ENCODE assay signal across 22 cellular contexts in genomic region chr18:56373601-56374000, GRCh38.
DNase-seq lines count a peak whose midpoint lies in the region; TF ChIP-seq lines count a peak whose summit lies in the region.
"Had no signal": no experiment of that assay in that cellular context is flagged by ENCODE, and none has a peak within 500 bp of the region (broad histone marks: within the 10 kb centered on the region; RNA-seq: fewer than 3 reads in every experiment).

No MANE protein-coding gene starts in this region.

- H3K9me3 ChIP-seq in breast epithelium (no peaks in the 10 kb centered on the region), PC-9 (ENCODE audit: insufficient read depth, low read depth) (no peaks in the 10 kb centered on the region), hepatocyte (ENCODE audit: low read depth) (no peaks in the 10 kb centered on the region), transverse colon (no peaks in the 10 kb centered on the region), prostate gland (no peaks in the 10 kb centered on the region)
- H3K9me3 ChIP-seq: Peyer's patch had no signal

- no peaks in the 10 kb centered on the region for H3K27me3 ChIP-seq in breast epithelium
- no peaks in the 10 kb centered on the region for H3K27me3 ChIP-seq in PC-9 (ENCODE audit: insufficient read depth, low read depth)
- H3K27me3 ChIP-seq in hepatocyte, result no peaks in the 10 kb centered on the region
- no peaks in the 10 kb centered on the region for H3K27me3 ChIP-seq in transverse colon
- no peaks in the 10 kb centered on the region for H3K27me3 ChIP-seq in prostate gland (replicated peaks; ENCODE audit: insufficient read depth)
- H3K27me3 ChIP-seq: BLaER1 treated with 17β-estradiol and CSF1 and Interleukin-3, amounts not matched to agents 10 nM and 100 nM; Peyer's patch had no signal

- H2AFZ ChIP-seq in PC-9, result peak overlapping the region; percentile 76
- H2AFZ ChIP-seq in hepatocyte, result peak overlapping the region; percentile 21
- H2AFZ ChIP-seq: GM23248 had no signal

- intact Hi-C loops in MCF 10A (cut with micrococcal nuclease) (no loop called here), breast epithelium (cut with DNase I; ENCODE audit: low total_unique reads) (no loop called here), PC-9 (cut with micrococcal nuclease; ENCODE audit: unreplicated experiment) (no loop called here), transverse colon (cut with DNase I; ENCODE audit: low total_unique reads) (no loop called here), prostate gland (cut with DNase I) (no loop called here)
- intact Hi-C loops in activated T-helper 1 cell treated with anti-CD3 and anti-CD28 coated beads, Interleukin-12 subunit alpha, Interleukin-12 subunit beta, Interleukin-2, Interleukin-4 antibody, amounts not matched to agents 30 ng/mL and 10 ng/mL and 1 ng/mL, durations not matched to agents 14 hours and 24 hours and 36 hours (cut with micrococcal nuclease), result no loop called here

- H3K27ac ChIP-seq in breast epithelium (no peak overlapping the region), PC-9 (peak overlapping the region; percentile 96), hepatocyte (no peak overlapping the region), transverse colon (no peak overlapping the region), prostate gland (no peak overlapping the region)
- H3K27ac ChIP-seq: BLaER1 treated with 17β-estradiol and CSF1 and Interleukin-3, amounts not matched to agents 10 nM and 100 nM; GM23248; Peyer's patch had no signal

- DNase-seq in MCF 10A (ENCODE audit: unreplicated experiment), result peak; percentile 42
- DNase-seq in breast epithelium (ENCODE audit: low spot score in 2 of 2), result no peak
- peak in 1 of 2 experiments; percentile 52 for DNase-seq in PC-9
- no peak for DNase-seq in hepatocyte (ENCODE audit: low spot score)
- no peak for DNase-seq in transverse colon
- no peak for DNase-seq in prostate gland (ENCODE audit: low spot score)
- no peak for DNase-seq in ACHN
- no peak for DNase-seq in activated T-helper 1 cell treated with anti-CD3 and anti-CD28 coated beads, Interleukin-12 subunit alpha, Interleukin-12 subunit beta, Interleukin-2, Interleukin-4 antibody, amounts not matched to agents 30 ng/mL and 10 ng/mL and 1 ng/mL, durations not matched to agents 14 hours and 24 hours and 36 hours (ENCODE audit: low spot score)
- DNase-seq: CD8-positive, alpha-beta memory T cell; HCEC 1CT; KBM-7; NCI-H1436 treated with DMSO at 0.1 percent for 48 hours; NCI-H2029; NCI-H2171; NCI-H446; NCI-H748 treated with DMSO at 0.1 percent for 48 hours; Peyer's patch; Right ventricle myocardium superior; SW 1271 had no signal

- peaks cover 4% of the 10 kb centered on the region; the same call in 1 of the 2 replicates for H3F3A ChIP-seq in PC-9 (ENCODE audit: insufficient read depth, low read depth)

- H3K27ac Mint-ChIP-seq in MCF 10A (ENCODE audit: low read depth, unreplicated experiment), result peak overlapping the region; percentile 66
- H3K27ac Mint-ChIP-seq in activated T-helper 1 cell treated with anti-CD3 and anti-CD28 coated beads, Interleukin-12 subunit alpha, Interleukin-12 subunit beta, Interleukin-2, Interleukin-4 antibody, amounts not matched to agents 30 ng/mL and 10 ng/mL and 1 ng/mL, durations not matched to agents 14 hours and 24 hours and 36 hours, result no peak overlapping the region
- H3K27ac Mint-ChIP-seq: CD8-positive, alpha-beta memory T cell had no signal

- H3K4me2 ChIP-seq in PC-9, result peak overlapping the region; percentile 65
- no peak overlapping the region for H3K4me2 ChIP-seq in hepatocyte

- peaks cover 12% of the 10 kb centered on the region for H3K4me1 Mint-ChIP-seq in MCF 10A (ENCODE audit: insufficient read depth, unreplicated experiment)
- no peaks in the 10 kb centered on the region for H3K4me1 Mint-ChIP-seq in activated T-helper 1 cell treated with anti-CD3 and anti-CD28 coated beads, Interleukin-12 subunit alpha, Interleukin-12 subunit beta, Interleukin-2, Interleukin-4 antibody, amounts not matched to agents 30 ng/mL and 10 ng/mL and 1 ng/mL, durations not matched to agents 14 hours and 24 hours and 36 hours (ENCODE audit: low read depth)
- H3K4me1 Mint-ChIP-seq: CD8-positive, alpha-beta memory T cell had no signal

- no peaks in the 10 kb centered on the region for H3K27me3 Mint-ChIP-seq in MCF 10A (ENCODE audit: insufficient read depth, unreplicated experiment)
- H3K27me3 Mint-ChIP-seq in activated T-helper 1 cell treated with anti-CD3 and anti-CD28 coated beads, Interleukin-12 subunit alpha, Interleukin-12 subunit beta, Interleukin-2, Interleukin-4 antibody, amounts not matched to agents 30 ng/mL and 10 ng/mL and 1 ng/mL, durations not matched to agents 14 hours and 24 hours and 36 hours (ENCODE audit: insufficient read depth), result no peaks in the 10 kb centered on the region

- H3K4me3 ChIP-seq in breast epithelium (no peak overlapping the region), PC-9 (peak overlapping the region; percentile 26; the same call in 1 of the 2 replicates), hepatocyte (no peak overlapping the region), transverse colon (no peak overlapping the region), prostate gland (no peak overlapping the region)
- H3K4me3 ChIP-seq: BLaER1 treated with 17β-estradiol and CSF1 and Interleukin-3, amounts not matched to agents 10 nM and 100 nM; GM12878; GM23248; Peyer's patch had no signal

- no peaks in the 10 kb centered on the region for H3K36me3 ChIP-seq in breast epithelium
- H3K36me3 ChIP-seq in PC-9 (ENCODE audit: low read depth), result no peaks in the 10 kb centered on the region
- H3K36me3 ChIP-seq in hepatocyte (replicated peaks; ENCODE audit: insufficient read depth, low read depth), result no peaks in the 10 kb centered on the region
- no peaks in the 10 kb centered on the region for H3K36me3 ChIP-seq in transverse colon
- H3K36me3 ChIP-seq in prostate gland, result no peaks in the 10 kb centered on the region
- H3K36me3 ChIP-seq: BLaER1 treated with 17β-estradiol and CSF1 and Interleukin-3, amounts not matched to agents 10 nM and 100 nM; Peyer's patch had no signal

- H4K20me1 ChIP-seq in PC-9 (ENCODE audit: insufficient read depth), result no peaks in the 10 kb centered on the region
- H4K20me1 ChIP-seq in hepatocyte (ENCODE audit: insufficient read depth, poor library complexity, severe bottlenecking), result no peaks in the 10 kb centered on the region
- H4K20me1 ChIP-seq: BLaER1 treated with 17β-estradiol and CSF1 and Interleukin-3, amounts not matched to agents 10 nM and 100 nM had no signal

- BruUV-seq in MCF 10A (replicated peaks; lab: Mats Ljungman, UMichigan) (no TSS peak), PC-9 (replicated peaks; lab: Mats Ljungman, UMichigan) (no TSS peak)

- TF ChIP-seq POLR2A in breast epithelium (IDR thresholded peaks at IDR 0.05), result no peak
- no peak for TF ChIP-seq POLR2A in transverse colon (IDR thresholded peaks at IDR 0.05)
- no peak for TF ChIP-seq POLR2A in prostate gland (IDR thresholded peaks at IDR 0.05)

- H3K36me3 Mint-ChIP-seq in MCF 10A (ENCODE audit: insufficient read depth, unreplicated experiment), result no peaks in the 10 kb centered on the region
- no peaks in the 10 kb centered on the region for H3K36me3 Mint-ChIP-seq in activated T-helper 1 cell treated with anti-CD3 and anti-CD28 coated beads, Interleukin-12 subunit alpha, Interleukin-12 subunit beta, Interleukin-2, Interleukin-4 antibody, amounts not matched to agents 30 ng/mL and 10 ng/mL and 1 ng/mL, durations not matched to agents 14 hours and 24 hours and 36 hours (ENCODE audit: low read depth)
- H3K36me3 Mint-ChIP-seq: CD8-positive, alpha-beta memory T cell had no signal

- H3K9me2 ChIP-seq in PC-9 (ENCODE audit: insufficient read depth) (no peaks in the 10 kb centered on the region), hepatocyte (replicated peaks; ENCODE audit: insufficient read depth) (no peaks in the 10 kb centered on the region)

- TF ChIP-seq CTCF in MCF 10A (IDR thresholded peaks at IDR 0.05; ENCODE audit: unreplicated experiment), result no peak
- TF ChIP-seq CTCF in breast epithelium (IDR thresholded peaks at IDR 0.05), result no peak
- TF ChIP-seq CTCF in PC-9 (conservative IDR thresholded peaks at IDR 0.05), result no peak
- no peak for TF ChIP-seq CTCF in hepatocyte (IDR thresholded peaks at IDR 0.05; ENCODE audit: poor library complexity)
- no peak for TF ChIP-seq CTCF in transverse colon (IDR thresholded peaks at IDR 0.05)
- TF ChIP-seq CTCF in prostate gland (IDR thresholded peaks at IDR 0.05), result no peak

- POLR2A ChIA-PET in MCF 10A (lab: Yijun Ruan, JAX), result interaction anchor here (1.2 kb wide), 1 partner anchor 192 kb away, joined by 3 read pairs; no protein-coding TSS in a partner anchor
- POLR2A ChIA-PET in PC-9 (lab: Charles Lee; ENCODE audit: unreplicated experiment), result no interaction called here

- no peak for TF ChIP-seq EP300 in transverse colon (IDR thresholded peaks at IDR 0.05; ENCODE audit: low read depth)

- no peak overlapping the region for H3K4me3 Mint-ChIP-seq in MCF 10A (ENCODE audit: unreplicated experiment)
- H3K4me3 Mint-ChIP-seq in activated T-helper 1 cell treated with anti-CD3 and anti-CD28 coated beads, Interleukin-12 subunit alpha, Interleukin-12 subunit beta, Interleukin-2, Interleukin-4 antibody, amounts not matched to agents 30 ng/mL and 10 ng/mL and 1 ng/mL, durations not matched to agents 14 hours and 24 hours and 36 hours, result no peak overlapping the region
- H3K4me3 Mint-ChIP-seq: CD8-positive, alpha-beta memory T cell had no signal

- H3K79me2 ChIP-seq in PC-9 (ENCODE audit: low read depth) (no peaks in the 10 kb centered on the region), hepatocyte (no peaks in the 10 kb centered on the region)

- H3K9me3 Mint-ChIP-seq in MCF 10A (ENCODE audit: unreplicated experiment), result no peaks in the 10 kb centered on the region
- H3K9me3 Mint-ChIP-seq in activated T-helper 1 cell treated with anti-CD3 and anti-CD28 coated beads, Interleukin-12 subunit alpha, Interleukin-12 subunit beta, Interleukin-2, Interleukin-4 antibody, amounts not matched to agents 30 ng/mL and 10 ng/mL and 1 ng/mL, durations not matched to agents 14 hours and 24 hours and 36 hours, result no peaks in the 10 kb centered on the region
- H3K9me3 Mint-ChIP-seq: CD8-positive, alpha-beta memory T cell had no signal

- H3K4me1 ChIP-seq in breast epithelium, result no peaks in the 10 kb centered on the region
- H3K4me1 ChIP-seq in PC-9 (replicated peaks; ENCODE audit: insufficient read depth), result peaks cover 21% of the 10 kb centered on the region
- no peaks in the 10 kb centered on the region for H3K4me1 ChIP-seq in hepatocyte (ENCODE audit: insufficient read depth)
- no peaks in the 10 kb centered on the region for H3K4me1 ChIP-seq in transverse colon
- H3K4me1 ChIP-seq in prostate gland (replicated peaks), result no peaks in the 10 kb centered on the region
- H3K4me1 ChIP-seq: Peyer's patch had no signal

- CTCF ChIA-PET in MCF 10A (lab: Yijun Ruan, JAX), result no interaction called here
- CTCF ChIA-PET in PC-9 (lab: Charles Lee), result no interaction called here

- 86% methylated on average over 2 of the region's 2 CpGs for WGBS in hepatocyte (ENCODE audit: low lambda C conversion rate, missing lambda C conversion rate)
- WGBS in transverse colon (ENCODE audit: low coverage in 1 of 2), 2 donors, result 80 to 83% methylated on average over 2 of the region's 2 CpGs
- WGBS in prostate gland, result 92% methylated on average over 2 of the region's 2 CpGs

- in situ Hi-C loops in transverse colon (cut with MboI; ENCODE audit: low pct_ligation_motif_present in 1 of 4, low pct_unique_long_range_greater_than_20kb in 1 of 4, low sequenced_read_pairs in 3 of 4) (no loop called here), ACHN (cut with HindIII; ENCODE audit: low pct_ligation_motif_present, low pct_unique_long_range_greater_than_20kb, low sequenced_read_pairs) (no loop called here)
